ENCODE assay signal across 8 cellular contexts in genomic region chr2:110674620-110675555, GRCh38. TPM values are rescaled to one million over a fixed set of nuclear protein-coding genes. Genes with fewer than 3 reads are reported as not detected.
A peak's percentile ranks its signal among the peaks of the same experiment; 100 is the strongest.
DNase-seq lines count a peak whose midpoint lies in the region; ATAC-seq and TF ChIP-seq lines count a peak whose summit lies in the region.

No MANE protein-coding gene starts in this region.

- DNase-seq in AG08396 (ENCODE audit: low spot score) (peak; percentile 23), NCI-H226 (peak; percentile 72), astrocyte of the hippocampus (ENCODE audit: low read depth, low spot score) (peak; percentile 45), natural killer cell (peak; percentile 66), substantia nigra (lab: John Stamatoyannopoulos, UW) (no peak), NCI-H146 treated with DMSO at 0.1 percent for 48 hours (lab: John Stamatoyannopoulos, UW; ENCODE audit: unreplicated experiment) (no peak)

- H3K9me3 Mint-ChIP-seq in natural killer cell: no peaks in the 10 kb centered on the region

- peak overlapping the region; percentile 72 to 74 for H3K27ac Mint-ChIP-seq in natural killer cell

- H3K4me3 Mint-ChIP-seq in natural killer cell: peak overlapping the region; percentile 66

- ATAC-seq in GM18519 (IDR thresholded peaks at IDR 0.05; ENCODE audit: low FRiP score, unreplicated experiment) (peak; percentile 80), HG02870 (IDR thresholded peaks at IDR 0.05; ENCODE audit: unreplicated experiment) (peak; percentile 92), natural killer cell (peak; percentile 75 to 91 (median 88))

- peaks cover 8 to 15% of the 10 kb centered on the region in 2 donors for H3K27me3 Mint-ChIP-seq in natural killer cell (ENCODE audit: low read depth in 2 of 2)

- no peak for TF ChIP-seq CTCF in natural killer cell (IDR thresholded peaks at IDR 0.05)

- peaks cover 36 to 40% of the 10 kb centered on the region in 2 donors for H3K4me1 Mint-ChIP-seq in natural killer cell

- H3K27ac ChIP-seq in substantia nigra (ENCODE audit: low read depth, low read length, poor library complexity, severe bottlenecking): no peak overlapping the region

- H3K36me3 Mint-ChIP-seq in natural killer cell: no peaks in the 10 kb centered on the region

- intact Hi-C loops in natural killer cell (cut with micrococcal nuclease): loop anchor here (1.0 to 5.0 kb wide), 2 partner anchors 171 to 447 kb away; partner anchors contain the start of gene BCL2L11

RNA-seq across cellular contexts. Expression of gene BUB1, which starts 3.0 kb away (rescaled TPM):
- total RNA-seq in natural killer cell: 1 to 10 TPM; 2.3 to 4.2 (median 2.7) TPM

RNA-seq across cellular contexts. Expression of gene ACOXL, which starts 57.5 kb away (rescaled TPM):
- total RNA-seq in natural killer cell: not detected

Comparison
In these comparisons a context has a peak if more than half of its experiments do, and no peak if none do; other contexts are left out.
1. DNase-seq: peak in AG08396 (single experiment), NCI-H226 (single experiment), astrocyte of the hippocampus (single experiment) and natural killer cell (single experiment); none in substantia nigra (0 of 49) and NCI-H146 treated with DMSO at 0.1 percent for 48 hours (single experiment).
2. Peak in every context shown above with its lines, with median percentiles within 50 percentile points of each other: ATAC-seq.